In the genomic region with DNA sequence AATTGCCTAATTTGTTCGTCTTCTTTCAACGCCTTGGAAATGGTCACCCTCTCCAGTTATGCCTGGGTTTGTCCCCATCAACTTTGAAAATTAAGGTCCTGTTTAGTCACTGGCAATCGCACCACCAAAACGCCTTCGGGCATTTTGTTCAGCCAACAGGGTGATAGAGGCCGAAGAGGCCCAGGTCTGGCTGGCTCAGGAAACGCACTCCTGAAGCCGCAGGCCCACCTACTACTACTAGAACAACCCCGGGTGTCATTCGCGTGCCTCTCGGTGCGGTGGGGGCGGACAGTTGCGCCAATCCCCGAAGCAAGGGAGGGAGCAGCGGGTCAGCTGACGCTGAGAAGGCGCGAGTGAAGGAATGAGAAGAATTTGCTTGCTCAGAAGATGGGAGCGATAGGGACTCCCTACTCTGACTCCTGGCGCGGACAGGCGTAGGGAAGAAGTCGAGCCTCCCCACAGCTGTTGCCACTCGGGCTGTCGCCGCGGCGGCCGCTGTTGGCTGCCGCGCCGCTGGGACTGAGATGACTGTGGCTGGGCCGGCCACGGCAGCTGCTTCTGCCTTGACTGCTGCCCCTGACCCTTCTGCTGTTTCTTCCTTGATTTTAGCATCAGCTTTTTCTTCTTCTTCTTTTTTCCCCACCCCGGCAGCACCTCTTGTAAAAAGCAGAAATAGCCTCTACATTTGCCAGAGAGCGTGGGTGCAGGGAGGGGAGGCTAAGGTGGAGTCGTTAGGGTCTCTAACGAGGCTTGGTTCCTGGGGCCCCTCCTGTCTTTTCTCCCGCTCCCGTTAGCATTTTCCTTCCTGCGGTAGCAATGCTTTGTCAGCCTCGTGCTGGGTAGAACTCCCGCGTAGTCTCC, we compare ENCODE assay signal across 8 cellular contexts.
DNase-seq lines count a peak whose midpoint lies in the region; ATAC-seq and TF ChIP-seq lines count a peak whose summit lies in the region.

No MANE protein-coding gene starts in this region.

- H3K79me2 ChIP-seq in HCT116 (ENCODE audit: insufficient read depth, low read length), result no peaks in the 10 kb centered on the region
- H3K79me2 ChIP-seq in osteoblast (ENCODE audit: insufficient read depth, low read length), result no peaks in the 10 kb centered on the region

- no TSS peak for BruUV-seq in HCT116 (replicated peaks; lab: Mats Ljungman, UMichigan)

- DNase-seq in HCT116 (ENCODE audit: low read depth, low spot score) (peak; percentile 52), cardiac muscle cell (ENCODE audit: low read depth in 1 of 2, low spot score in 1 of 2) (peak; percentile 90 to 95), osteoblast (ENCODE audit: insufficient read length, low spot score, missing footprints) (peak; percentile 88), OCI-M2 (lab: John Stamatoyannopoulos, UW; ENCODE audit: unreplicated experiment) (no peak)
- no peak for DNase-seq in stimulated activated CD8-positive, alpha-beta memory T cell treated with anti-CD3 and anti-CD28 coated beads, Interleukin-4, amount 100 ng/mL, for 48 hours

- intact Hi-C loops in HCT116 (cut with micrococcal nuclease), result loop anchor here (5.0 to 10.0 kb wide), 6 partner anchors 156 to 1127 kb away; no protein-coding TSS in a partner anchor

- H3K36me3 ChIP-seq in HCT116 (ENCODE audit: control insufficient read depth in 1 of 2, insufficient read depth in 2 of 2, low read length in 2 of 2) (no peaks in the 10 kb centered on the region), cardiac muscle cell (no peaks in the 10 kb centered on the region), osteoblast (ENCODE audit: insufficient read depth, low read length) (no peaks in the 10 kb centered on the region)

- TF ChIP-seq POLR2A in HCT116 (IDR thresholded peaks at IDR 0.05; ENCODE audit: borderline replicate concordance, extremely low read depth, insufficient read depth, insufficient read length), result no peak

- H3K36me3 Mint-ChIP-seq in activated T-helper 17 cell treated with anti-CD3 and anti-CD28 coated beads, Interleukin-2, amount 50 U/mL, for 72 hours (ENCODE audit: low read depth), result no peaks in the 10 kb centered on the region

- H3K27ac Mint-ChIP-seq in activated T-helper 17 cell treated with anti-CD3 and anti-CD28 coated beads, Interleukin-2, amount 50 U/mL, for 72 hours, result no peak overlapping the region

- CTCF ChIA-PET in HCT116 (lab: Charles Lee), result interaction anchor here (1.1 kb wide), 1 partner anchor 531 kb away, joined by 4 read pairs; no protein-coding TSS in a partner anchor

- 0 out of 2 replicates have a peak, but pooled peaks have one; percentile 6 for TF ChIP-seq RAD21 in HCT116 (IDR thresholded peaks at IDR 0.05; ENCODE audit: low read depth)

- H2AFZ ChIP-seq in HCT116 (ENCODE audit: low read depth, low read length, poor library complexity, severe bottlenecking) (peak overlapping the region; percentile 99), osteoblast (ENCODE audit: low read length) (peak overlapping the region; percentile 86)

- no peaks in the 10 kb centered on the region for H3K27me3 ChIP-seq in HCT116 (ENCODE audit: insufficient read depth, low read length)
- H3K27me3 ChIP-seq in cardiac muscle cell, result no peaks in the 10 kb centered on the region
- H3K27me3 ChIP-seq in osteoblast (ENCODE audit: insufficient read depth, low read length), result no peaks in the 10 kb centered on the region

- POLR2A ChIA-PET in HCT116 (lab: Charles Lee), result no interaction called here

- ATAC-seq in HCT116 (peak; percentile 86), HG03432 (IDR thresholded peaks at IDR 0.05; ENCODE audit: unreplicated experiment) (no peak), HG03045 (IDR thresholded peaks at IDR 0.05; ENCODE audit: unreplicated experiment) (no peak)
- no peak for ATAC-seq in activated T-helper 17 cell treated with anti-CD3 and anti-CD28 coated beads, Interleukin-2, amount 50 U/mL, for 72 hours (replicated peaks)

- H3K9me3 ChIP-seq in HCT116 (ENCODE audit: control insufficient read depth in 1 of 2, insufficient read depth in 1 of 2, low read depth in 1 of 2, low read length in 2 of 2), result no peaks in the 10 kb centered on the region
- H3K9me3 ChIP-seq in cardiac muscle cell (ENCODE audit: low read depth), result no peaks in the 10 kb centered on the region
- no peaks in the 10 kb centered on the region for H3K9me3 ChIP-seq in osteoblast (ENCODE audit: low read depth, low read length)

- TF ChIP-seq CTCF in HCT116 (IDR thresholded peaks at IDR 0.05 in 2 of 3, conservative IDR thresholded peaks at IDR 0.05 in 1 of 3; ENCODE audit: borderline replicate concordance in 1 of 3, insufficient read depth in 1 of 3, low read depth in 2 of 3, low read length in 2 of 3) (no peak), cardiac muscle cell (IDR thresholded peaks at IDR 0.05; ENCODE audit: low read depth, low read length) (no peak), osteoblast (IDR thresholded peaks at IDR 0.05; ENCODE audit: extremely low read depth, low read depth, low read length) (no peak)

- H4K20me1 ChIP-seq in HCT116 (ENCODE audit: insufficient read depth) (no peaks in the 10 kb centered on the region), osteoblast (ENCODE audit: insufficient read depth, low read length) (no peaks in the 10 kb centered on the region)

- H3K27ac ChIP-seq in HCT116 (ENCODE audit: low read depth, low read length), result peak overlapping the region; percentile 5; the same call in 1 of the 2 replicates
- H3K27ac ChIP-seq in cardiac muscle cell, result peak overlapping the region; percentile 97
- peak overlapping the region; percentile 66 for H3K27ac ChIP-seq in osteoblast (ENCODE audit: low read depth, low read length)

- no peaks in the 10 kb centered on the region for H3K9me2 ChIP-seq in HCT116 (ENCODE audit: insufficient read depth)

- H3K4me3 ChIP-seq in HCT116 (replicated peaks in 1 of 2; ENCODE audit: low read depth in 1 of 2, low read length in 2 of 2) (peak overlapping the region; percentile 36 to 52), cardiac muscle cell (no peak overlapping the region), osteoblast (ENCODE audit: insufficient read depth, low read length) (peak overlapping the region; percentile 67)

- H3K27me3 Mint-ChIP-seq in activated T-helper 17 cell treated with anti-CD3 and anti-CD28 coated beads, Interleukin-2, amount 50 U/mL, for 72 hours, result peaks cover 4% of the 10 kb centered on the region

- H3K4me1 Mint-ChIP-seq in activated T-helper 17 cell treated with anti-CD3 and anti-CD28 coated beads, Interleukin-2, amount 50 U/mL, for 72 hours, result no peaks in the 10 kb centered on the region

- RAD21 ChIA-PET in HCT116 (lab: Charles Lee; ENCODE audit: low non-redundant PET in 1 of 2, low total read pairs in 2 of 2, uncharacterized antibody in 2 of 2, unreplicated experiment in 2 of 2), result interaction anchor here in 1 of 2 experiments (0.7 kb wide), 1 partner anchor 1460 kb away, joined by 3 read pairs; no protein-coding TSS in a partner anchor

- no peaks in the 10 kb centered on the region for H3K9me3 Mint-ChIP-seq in activated T-helper 17 cell treated with anti-CD3 and anti-CD28 coated beads, Interleukin-2, amount 50 U/mL, for 72 hours

- peak overlapping the region; percentile 14 for H3K4me3 Mint-ChIP-seq in activated T-helper 17 cell treated with anti-CD3 and anti-CD28 coated beads, Interleukin-2, amount 50 U/mL, for 72 hours

- H3K4me1 ChIP-seq in HCT116 (ENCODE audit: control insufficient read depth in 1 of 2, insufficient read depth in 2 of 2, low read length in 2 of 2) (peaks cover 18 to 36% of the 10 kb centered on the region in 2 experiments), cardiac muscle cell (ENCODE audit: low read depth) (peaks cover 41% of the 10 kb centered on the region), osteoblast (ENCODE audit: insufficient read depth, low read length) (peaks cover 24% of the 10 kb centered on the region)

- H3K4me2 ChIP-seq in HCT116 (ENCODE audit: low read length) (peak overlapping the region; percentile 77), osteoblast (ENCODE audit: insufficient read depth, low read length) (peak overlapping the region; percentile 84)

- peak overlapping the region; percentile 45 for H3K9ac ChIP-seq in HCT116 (ENCODE audit: low read length)

TF ChIP-seq in HCT116, 20 proteins besides CTCF, POLR2A, EP300 and RAD21:
- no peak for TF ChIP-seq SIN3A (IDR thresholded peaks at IDR 0.05; ENCODE audit: low read depth)
- TF ChIP-seq YY1 (IDR thresholded peaks at IDR 0.05; ENCODE audit: extremely low read depth, insufficient replicate concordance, low read depth, low read length), result peak; percentile 17
- TF ChIP-seq EGR1 (IDR thresholded peaks at IDR 0.05; ENCODE audit: low read depth), result peak; percentile 55; the same call in 1 of the 2 replicates
- peak; percentile 75 for TF ChIP-seq ZFX (IDR thresholded peaks at IDR 0.05)
- TF ChIP-seq, protein P1, sequence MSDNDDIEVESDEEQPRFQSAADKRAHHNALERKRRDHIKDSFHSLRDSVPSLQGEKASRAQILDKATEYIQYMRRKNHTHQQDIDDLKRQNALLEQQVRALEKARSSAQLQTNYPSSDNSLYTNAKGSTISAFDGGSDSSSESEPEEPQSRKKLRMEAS (IDR thresholded peaks at IDR 0.05), result peak; percentile 48
- TF ChIP-seq, protein P2, sequence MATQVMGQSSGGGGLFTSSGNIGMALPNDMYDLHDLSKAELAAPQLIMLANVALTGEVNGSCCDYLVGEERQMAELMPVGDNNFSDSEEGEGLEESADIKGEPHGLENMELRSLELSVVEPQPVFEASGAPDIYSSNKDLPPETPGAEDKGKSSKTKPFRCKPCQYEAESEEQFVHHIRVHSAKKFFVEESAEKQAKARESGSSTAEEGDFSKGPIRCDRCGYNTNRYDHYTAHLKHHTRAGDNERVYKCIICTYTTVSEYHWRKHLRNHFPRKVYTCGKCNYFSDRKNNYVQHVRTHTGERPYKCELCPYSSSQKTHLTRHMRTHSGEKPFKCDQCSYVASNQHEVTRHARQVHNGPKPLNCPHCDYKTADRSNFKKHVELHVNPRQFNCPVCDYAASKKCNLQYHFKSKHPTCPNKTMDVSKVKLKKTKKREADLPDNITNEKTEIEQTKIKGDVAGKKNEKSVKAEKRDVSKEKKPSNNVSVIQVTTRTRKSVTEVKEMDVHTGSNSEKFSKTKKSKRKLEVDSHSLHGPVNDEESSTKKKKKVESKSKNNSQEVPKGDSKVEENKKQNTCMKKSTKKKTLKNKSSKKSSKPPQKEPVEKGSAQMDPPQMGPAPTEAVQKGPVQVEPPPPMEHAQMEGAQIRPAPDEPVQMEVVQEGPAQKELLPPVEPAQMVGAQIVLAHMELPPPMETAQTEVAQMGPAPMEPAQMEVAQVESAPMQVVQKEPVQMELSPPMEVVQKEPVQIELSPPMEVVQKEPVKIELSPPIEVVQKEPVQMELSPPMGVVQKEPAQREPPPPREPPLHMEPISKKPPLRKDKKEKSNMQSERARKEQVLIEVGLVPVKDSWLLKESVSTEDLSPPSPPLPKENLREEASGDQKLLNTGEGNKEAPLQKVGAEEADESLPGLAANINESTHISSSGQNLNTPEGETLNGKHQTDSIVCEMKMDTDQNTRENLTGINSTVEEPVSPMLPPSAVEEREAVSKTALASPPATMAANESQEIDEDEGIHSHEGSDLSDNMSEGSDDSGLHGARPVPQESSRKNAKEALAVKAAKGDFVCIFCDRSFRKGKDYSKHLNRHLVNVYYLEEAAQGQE (IDR thresholded peaks at IDR 0.05; ENCODE audit: low read depth), result no peak

Comparison
In these comparisons a context has a peak if more than half of its experiments do, and no peak if none do; other contexts are left out.
1. DNase-seq: peak in HCT116 (single experiment), cardiac muscle cell (2 of 2) and osteoblast (single experiment); none in stimulated activated CD8-positive, alpha-beta memory T cell treated with anti-CD3 and anti-CD28 coated beads, Interleukin-4, amount 100 ng/mL, for 48 hours (single experiment) and OCI-M2 (single experiment).
2. H3K27ac ChIP-seq: peak in every context shown above with its lines; median percentile 97 in cardiac muscle cell; 66 in osteoblast; 5 in HCT116.